ENCODE assay signal across 9 cellular contexts in the genomic region with DNA sequence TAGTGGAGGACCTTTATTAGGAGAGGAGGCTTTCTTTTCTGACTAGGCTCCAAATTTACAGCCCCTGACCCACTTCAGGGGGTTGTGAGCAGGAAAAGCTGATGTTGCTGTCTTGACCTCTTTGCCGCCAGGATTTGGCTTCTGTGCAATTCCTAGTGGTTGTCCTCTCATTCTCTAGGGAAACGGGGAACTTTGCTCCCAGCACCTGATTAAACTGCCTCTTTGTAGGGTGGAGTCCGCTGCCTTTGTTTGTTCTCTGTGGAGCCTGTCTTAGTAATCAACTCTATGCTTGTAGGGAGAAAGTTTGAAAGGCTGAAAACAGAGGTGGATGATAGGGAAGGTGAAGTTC. TPM values are rescaled to one million over a fixed set of nuclear protein-coding genes. Genes with fewer than 3 reads are reported as not detected.
A peak's percentile ranks its signal among the peaks of the same experiment; 100 is the strongest.
DNase-seq lines count a peak whose midpoint lies in the region; ATAC-seq and TF ChIP-seq lines count a peak whose summit lies in the region.
"Had no signal": no experiment of that assay in that cellular context is flagged by ENCODE, and none has a peak within 500 bp of the region (broad histone marks: within the 10 kb centered on the region; RNA-seq: fewer than 3 reads in every experiment).

No MANE protein-coding gene starts in this region.

- peak overlapping the region; percentile 33 for H2AK9ac ChIP-seq in IMR-90 (replicated peaks; ENCODE audit: low read depth, low read length, poor library complexity)

- H3K14ac ChIP-seq in IMR-90 (replicated peaks; ENCODE audit: low read depth, low read length) = peak overlapping the region; percentile 57

- peak overlapping the region; percentile 60 for H4K5ac ChIP-seq in IMR-90 (ENCODE audit: low read depth, low read length)

- no peak for TF ChIP-seq RAD21 in IMR-90 (IDR thresholded peaks at IDR 0.05; ENCODE audit: low read length)

- H2BK20ac ChIP-seq in IMR-90 (ENCODE audit: low read depth, low read length) = peak overlapping the region; percentile 20; the same call in 1 of the 2 replicates

- H3K23ac ChIP-seq in IMR-90 (ENCODE audit: low read depth, low read length) = peak overlapping the region; percentile 61; the same call in 1 of the 2 replicates

- H3K4ac ChIP-seq in IMR-90 (ENCODE audit: low read depth, low read length) = peak overlapping the region; percentile 58

- no peak for TF ChIP-seq POLR2A in IMR-90 (IDR thresholded peaks at IDR 0.05; ENCODE audit: low read depth, low read length)

- 0 out of 3 replicates have a peak overlapping the region, but pooled peaks have one; percentile 22 for H2BK15ac ChIP-seq in IMR-90 (ENCODE audit: low read depth, low read length)

- peak overlapping the region; percentile 31 to 46; a peak in 3 of 4 replicates for H4K8ac ChIP-seq in IMR-90 (ENCODE audit: low read depth in 2 of 2, low read length in 2 of 2)

- 0 out of 2 replicates have a peak overlapping the region, but pooled peaks have one; percentile 5 for H3K4me3 ChIP-seq in IMR-90 (ENCODE audit: insufficient read depth, low read depth, low read length)
- peak overlapping the region; percentile 54 for H3K4me3 ChIP-seq in coronary artery
- no peak overlapping the region for H3K4me3 ChIP-seq in lung
- H3K4me3 ChIP-seq in thoracic aorta = peak overlapping the region; percentile 42

- H3K4me1 ChIP-seq in IMR-90 (ENCODE audit: control insufficient read depth, insufficient read depth, low read length) = peaks cover 31% of the 10 kb centered on the region
- peaks cover 24 to 69% of the 10 kb centered on the region in 2 donors for H3K4me1 ChIP-seq in lung (ENCODE audit: control insufficient read depth in 2 of 2, insufficient read depth in 2 of 2, low read length in 2 of 2)
- peaks cover 71 to 87% of the 10 kb centered on the region in 2 donors for H3K4me1 ChIP-seq in thoracic aorta (ENCODE audit: control insufficient read depth in 1 of 2, low read depth in 2 of 2)

- in situ Hi-C loops in IMR-90 (cut with MboI; ENCODE audit: low sequenced_read_pairs) = no loop called here

- peak overlapping the region; percentile 51 for H4K91ac ChIP-seq in IMR-90 (ENCODE audit: insufficient read depth, low read depth, low read length)

- H2BK5ac ChIP-seq in IMR-90 (ENCODE audit: low read depth, low read length, poor library complexity, severe bottlenecking) = peak overlapping the region; percentile 71

- no peak for ATAC-seq in IMR-90 (ENCODE audit: low read depth)
- ATAC-seq in lung (ENCODE audit: insufficient read depth, low FRiP score) = no peak
- no peak for ATAC-seq in thoracic aorta (ENCODE audit: insufficient number of reproducible peaks, low FRiP score, low read depth)

- dilution Hi-C loops in IMR-90 (cut with HindIII; ENCODE audit: low sequenced_read_pairs, unreplicated experiment) = no loop called here

- peaks cover 100% of the 10 kb centered on the region for H4K20me1 ChIP-seq in IMR-90 (ENCODE audit: insufficient read depth, low read length)

- POLR2A ChIA-PET in IMR-90 (lab: Charles Lee; ENCODE audit: unreplicated experiment) = interaction anchor here (0.7 kb wide), 1 partner anchor 17 kb away, joined by 3 read pairs; the partner anchor contains the start of gene CTNND1

- H3K4me2 ChIP-seq in IMR-90 (ENCODE audit: low read depth, low read length) = peak overlapping the region; percentile 77

- H3K27ac ChIP-seq in IMR-90 (ENCODE audit: insufficient read depth, low read length) (peak overlapping the region; percentile 88), coronary artery (peak overlapping the region; percentile 83 to 86), lung (ENCODE audit: low read depth in 1 of 2, low read length in 1 of 2) (peak overlapping the region; percentile 93 to 97), thoracic aorta (peak overlapping the region; percentile 70 to 87)

- DNase-seq in IMR-90 (no peak), coronary artery (ENCODE audit: low spot score) (no peak), lung (ENCODE audit: low spot score) (no peak), thoracic aorta (ENCODE audit: low spot score) (no peak), NCI-H1694 (lab: John Stamatoyannopoulos, UW) (no peak), AG20443 (ENCODE audit: low spot score) (no peak), NCI-H2171 (lab: John Stamatoyannopoulos, UW) (no peak)
- no peak for DNase-seq in stimulated activated CD8-positive, alpha-beta memory T cell treated with anti-CD3 and anti-CD28 coated beads, Interleukin-4, amount 100 ng/mL, for 48 hours

- WGBS in IMR-90 (ENCODE audit: extremely low coverage in 2 of 2, insufficient read length in 1 of 2), 2 experiments = no CpG with 5 or more reads among the region's 3 CpGs
- WGBS in lung, 2 donors = 34 to 69% methylated on average over 3 of the region's 3 CpGs

- H3K36me3 ChIP-seq in IMR-90 (ENCODE audit: control insufficient read depth, insufficient read depth, low read length) = peaks cover 5% of the 10 kb centered on the region
- peaks cover 0 to 4% of the 10 kb centered on the region in 2 donors for H3K36me3 ChIP-seq in lung (ENCODE audit: control insufficient read depth in 2 of 2, insufficient read depth in 2 of 2, low read length in 2 of 2)
- H3K36me3 ChIP-seq in thoracic aorta = no peaks in the 10 kb centered on the region

- 0 out of 2 replicates have a peak overlapping the region, but pooled peaks have one; percentile 34 for H3K56ac ChIP-seq in IMR-90 (ENCODE audit: extremely low read depth, insufficient read depth, low read length)

- TF ChIP-seq CTCF in IMR-90 (conservative IDR thresholded peaks at IDR 0.05; ENCODE audit: low read depth, low read length) (no peak), coronary artery (IDR thresholded peaks at IDR 0.05) (no peak), lung (IDR thresholded peaks at IDR 0.05; ENCODE audit: control extremely low read depth, extremely low read depth) (no peak), thoracic aorta (IDR thresholded peaks at IDR 0.05) (no peak)

- H2BK120ac ChIP-seq in IMR-90 (ENCODE audit: low read depth, low read length) = peak overlapping the region; percentile 42; the same call in 1 of the 2 replicates

- H3K27me3 ChIP-seq in IMR-90 (ENCODE audit: control insufficient read depth, insufficient read depth, low read length) (no peaks in the 10 kb centered on the region), lung (ENCODE audit: control insufficient read depth, insufficient read depth) (no peaks in the 10 kb centered on the region), thoracic aorta (replicated peaks; ENCODE audit: insufficient read depth) (no peaks in the 10 kb centered on the region)

- H2AFZ ChIP-seq in IMR-90 (replicated peaks; ENCODE audit: low read length, poor library complexity) = no peak overlapping the region

- H3K9me1 ChIP-seq in IMR-90 (ENCODE audit: insufficient read depth, low read length) = peaks cover 23% of the 10 kb centered on the region

- no TSS peak for BruUV-seq in IMR-90 (replicated peaks; lab: Mats Ljungman, UMichigan)

- CTCF ChIA-PET in IMR-90 (lab: Yijun Ruan, JAX) = interaction anchor here (1.4 to 1.6 kb wide), 2 partner anchors 14 to 23 kb away, joined by 5 to 7 read pairs; no protein-coding TSS in a partner anchor

- H3K9me3 ChIP-seq in IMR-90 (ENCODE audit: control insufficient read depth, insufficient read depth, low read length) (no peaks in the 10 kb centered on the region), lung (ENCODE audit: control insufficient read depth in 2 of 2, insufficient read depth in 1 of 2, low read length in 1 of 2) (no peaks in the 10 kb centered on the region), thoracic aorta (no peaks in the 10 kb centered on the region)

- H3K18ac ChIP-seq in IMR-90 (ENCODE audit: low read depth, low read length) = peak overlapping the region; percentile 69

- peak overlapping the region; percentile 61; the same call in 1 of the 2 replicates for H2AK5ac ChIP-seq in IMR-90 (ENCODE audit: low read depth, low read length)

- H3K79me1 ChIP-seq in IMR-90 (ENCODE audit: low read depth in 1 of 2, low read length in 2 of 2) = peaks cover 14 to 75% of the 10 kb centered on the region in 2 experiments; a peak in 3 of 4 replicates

- intact Hi-C loops in IMR-90 (cut with micrococcal nuclease) = loop anchor here (1.0 to 2.0 kb wide), 3 partner anchors 9 to 37 kb away; partner anchors contain the start of gene SELENOH

- H3K9ac ChIP-seq in IMR-90 (ENCODE audit: low read depth, low read length) = peak overlapping the region; percentile 61

TF ChIP-seq in IMR-90, 13 proteins besides CTCF, POLR2A, EP300 and RAD21 (continues in another document):
- TF ChIP-seq, protein P1, sequence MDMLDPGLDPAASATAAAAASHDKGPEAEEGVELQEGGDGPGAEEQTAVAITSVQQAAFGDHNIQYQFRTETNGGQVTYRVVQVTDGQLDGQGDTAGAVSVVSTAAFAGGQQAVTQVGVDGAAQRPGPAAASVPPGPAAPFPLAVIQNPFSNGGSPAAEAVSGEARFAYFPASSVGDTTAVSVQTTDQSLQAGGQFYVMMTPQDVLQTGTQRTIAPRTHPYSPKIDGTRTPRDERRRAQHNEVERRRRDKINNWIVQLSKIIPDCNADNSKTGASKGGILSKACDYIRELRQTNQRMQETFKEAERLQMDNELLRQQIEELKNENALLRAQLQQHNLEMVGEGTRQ (IDR thresholded peaks at IDR 0.05; ENCODE audit: low read depth, low read length) = no peak
- no peak for TF ChIP-seq ELK1 (IDR thresholded peaks at IDR 0.05; ENCODE audit: borderline replicate concordance, low read depth, low read length)

RNA-seq across cellular contexts. Expression of gene CTNND1, which starts 16.3 kb away (rescaled TPM):
- total RNA-seq in IMR-90 (2012; rRNA removed) (193 and 229 TPM in 2 replicates), lung (100 to 1,000 TPM; 197 to 423 TPM), thoracic aorta (100 to 1,000 TPM in 1 of 2 donors, 10 to 100 TPM in 1; 95.3 to 119 TPM)
- polyA plus RNA-seq in IMR-90 (2012; rRNA removed) (80.5 and 88.5 TPM in 2 replicates), lung (10 to 100 TPM; 36.5 to 59.9 TPM)
- 42.5 and 47.0 TPM in 2 replicates for polyA plus RNA-seq in IMR-90 (2012; cell fraction: cytosol; rRNA removed)
- 75.5 and 127 TPM in 2 replicates for polyA plus RNA-seq in IMR-90 (2012; cell fraction: nucleus; rRNA removed; ENCODE audit: low replicate concordance)

RNA-seq across cellular contexts. Expression of gene BTBD18, which starts 26.3 kb away (rescaled TPM):
- total RNA-seq in IMR-90 (2012; rRNA removed) = not detected in 2 replicates
- not detected in 2 replicates for polyA plus RNA-seq in IMR-90 (2012; rRNA removed)
- polyA plus RNA-seq in IMR-90 (2012; cell fraction: cytosol; rRNA removed) = not detected in 2 replicates
- polyA plus RNA-seq in IMR-90 (2012; cell fraction: nucleus; rRNA removed; ENCODE audit: low replicate concordance) = not detected in 2 replicates
- total RNA-seq in lung = not detected
- polyA plus RNA-seq in lung = not detected
- total RNA-seq in thoracic aorta = not detected
- total RNA-seq: T-helper 1 cell treated with Interleukin-12 subunit alpha and Interleukin-12 subunit beta and Interleukin-4 antibody, amounts not matched to agents 30 ng/mL and 1 ng/mL, for 36 hours had no signal

RNA-seq across cellular contexts. Expression of gene SELENOH, which starts 36.7 kb away (rescaled TPM):
- total RNA-seq in IMR-90 (2012; rRNA removed) = 40.3 and 48.9 TPM in 2 replicates
- polyA plus RNA-seq in IMR-90 (2012; rRNA removed) = 107 and 137 TPM in 2 replicates
- polyA plus RNA-seq in IMR-90 (2012; cell fraction: cytosol; rRNA removed) = 241 and 354 TPM in 2 replicates
- 109 and 132 TPM in 2 replicates for polyA plus RNA-seq in IMR-90 (2012; cell fraction: nucleus; rRNA removed; ENCODE audit: low replicate concordance)
- total RNA-seq in lung = 100 to 1,000 TPM in 1 of 2 donors, 10 to 100 TPM in 1; 77.3 to 123 TPM
- 100 to 1,000 TPM; 155 TPM for polyA plus RNA-seq in lung
- 10 to 100 TPM; 73.9 to 78.0 TPM for total RNA-seq in thoracic aorta
